Comparison of ENCODE assay signal across 7 cellular contexts in the genomic region with DNA sequence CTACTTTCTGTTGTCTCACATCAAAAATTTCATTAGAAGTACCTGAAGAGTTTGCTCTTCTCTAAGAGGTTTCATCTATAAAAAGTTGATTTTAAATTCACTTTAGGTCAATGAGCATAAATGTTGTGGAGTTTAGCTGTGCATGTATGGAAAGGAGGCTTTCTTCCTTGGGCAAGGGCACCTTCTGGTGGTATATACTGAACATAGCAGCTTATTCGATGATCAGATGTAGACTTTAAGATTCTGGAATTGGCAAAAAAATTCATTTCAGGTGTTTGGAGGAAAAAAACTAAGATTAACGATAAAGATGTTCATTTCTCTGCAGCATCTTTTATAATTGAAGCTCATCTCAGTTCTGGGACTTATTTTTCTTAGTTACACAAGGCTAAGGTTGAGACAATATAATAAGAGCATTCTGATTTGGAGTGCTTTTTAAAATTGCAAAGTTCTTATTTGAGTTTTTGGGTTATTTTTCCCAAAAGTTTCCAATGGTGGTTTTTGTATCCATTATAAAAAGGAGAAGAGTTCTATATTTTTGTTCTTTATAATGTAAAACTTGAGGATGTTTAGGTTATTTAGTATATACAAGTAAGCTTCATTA. TPM values are rescaled to one million over a fixed set of nuclear protein-coding genes. Genes with fewer than 3 reads are reported as not detected.
A peak's percentile ranks its signal among the peaks of the same experiment; 100 is the strongest.
DNase-seq lines count a peak whose midpoint lies in the region; ATAC-seq and TF ChIP-seq lines count a peak whose summit lies in the region.

No MANE protein-coding gene starts in this region.

- no peak overlapping the region for H3K4me3 Mint-ChIP-seq in activated T-helper 17 cell treated with anti-CD3 and anti-CD28 coated beads, Interleukin-2, amount 50 U/mL, for 72 hours
- no peak overlapping the region for H3K4me3 Mint-ChIP-seq in glutamatergic neuron (ENCODE audit: unreplicated experiment)

- TF ChIP-seq CTCF in glutamatergic neuron (IDR thresholded peaks at IDR 0.05; ENCODE audit: partially characterized antibody, unreplicated experiment): peak; percentile 66

- no peaks in the 10 kb centered on the region for H3K27me3 Mint-ChIP-seq in activated T-helper 17 cell treated with anti-CD3 and anti-CD28 coated beads, Interleukin-2, amount 50 U/mL, for 72 hours
- no peaks in the 10 kb centered on the region for H3K27me3 Mint-ChIP-seq in glutamatergic neuron (ENCODE audit: unreplicated experiment)

- no peaks in the 10 kb centered on the region for H3K4me1 Mint-ChIP-seq in activated T-helper 17 cell treated with anti-CD3 and anti-CD28 coated beads, Interleukin-2, amount 50 U/mL, for 72 hours
- peaks cover 5% of the 10 kb centered on the region for H3K4me1 Mint-ChIP-seq in glutamatergic neuron (ENCODE audit: low read depth, unreplicated experiment)

- no peak overlapping the region for H3K27ac Mint-ChIP-seq in activated T-helper 17 cell treated with anti-CD3 and anti-CD28 coated beads, Interleukin-2, amount 50 U/mL, for 72 hours
- H3K27ac Mint-ChIP-seq in glutamatergic neuron (ENCODE audit: unreplicated experiment): no peak overlapping the region

- H3K9me3 Mint-ChIP-seq in activated T-helper 17 cell treated with anti-CD3 and anti-CD28 coated beads, Interleukin-2, amount 50 U/mL, for 72 hours: no peaks in the 10 kb centered on the region
- no peaks in the 10 kb centered on the region for H3K9me3 Mint-ChIP-seq in glutamatergic neuron (ENCODE audit: unreplicated experiment)

- no peaks in the 10 kb centered on the region for H3K36me3 Mint-ChIP-seq in activated T-helper 17 cell treated with anti-CD3 and anti-CD28 coated beads, Interleukin-2, amount 50 U/mL, for 72 hours (ENCODE audit: low read depth)
- H3K36me3 Mint-ChIP-seq in glutamatergic neuron (ENCODE audit: unreplicated experiment): no peaks in the 10 kb centered on the region

- DNase-seq in EH (ENCODE audit: low read depth) (peak; percentile 68), NCI-H226 (peak; percentile 26), glutamatergic neuron (no peak), putamen (ENCODE audit: low spot score) (peak; percentile 66)

- peak; percentile 95 for ATAC-seq in GM19372 (IDR thresholded peaks at IDR 0.05; ENCODE audit: low read depth, unreplicated experiment)
- ATAC-seq in HG03280 (IDR thresholded peaks at IDR 0.05; ENCODE audit: unreplicated experiment): peak; percentile 94
- ATAC-seq in activated T-helper 17 cell treated with anti-CD3 and anti-CD28 coated beads, Interleukin-2, amount 50 U/mL, for 72 hours (replicated peaks): peak; percentile 77

RNA-seq across cellular contexts. Expression of gene TMEM117, which starts 46.8 kb away (rescaled TPM):
- 1 to 10 TPM; 2.8 to 4.2 TPM for total RNA-seq in activated T-helper 17 cell treated with anti-CD3 and anti-CD28 coated beads, Interleukin-2, amount 50 U/mL, for 72 hours
- not detected for total RNA-seq in glutamatergic neuron (ENCODE audit: unreplicated experiment)
